In genomic region chr7:22855049-22855392, GRCh38 we compare ENCODE assay signal across 8 cellular contexts. TPM values are rescaled to one million over a fixed set of nuclear protein-coding genes. Genes with fewer than 3 reads are reported as not detected.
DNase-seq lines count a peak whose midpoint lies in the region; ATAC-seq and TF ChIP-seq lines count a peak whose summit lies in the region.

No MANE protein-coding gene starts in this region.

- peaks cover 15% of the 10 kb centered on the region for H3K36me3 Mint-ChIP-seq in neural crest cell (ENCODE audit: low read depth)

- peak overlapping the region; percentile 52 for H3K27ac ChIP-seq in caudate nucleus (ENCODE audit: low read depth, low read length)

- CTCF ChIA-PET in GM10248 (lab: Yijun Ruan, JAX), result interaction anchor here (0.8 to 3.6 kb wide), 6 partner anchors 9 to 200 kb away, joined by 3 to 18 read pairs (median 5); no protein-coding TSS in a partner anchor

- TF ChIP-seq CTCF in GM10248 (IDR thresholded peaks at IDR 0.05; ENCODE audit: control extremely low read depth, extremely low read depth, low read depth, missing control alignments), result no peak
- TF ChIP-seq CTCF in neural crest cell (conservative IDR thresholded peaks at IDR 0.05), result no peak

- peak overlapping the region; percentile 93 for H3K4me3 Mint-ChIP-seq in neural crest cell

- no peaks in the 10 kb centered on the region for H3K9me3 Mint-ChIP-seq in neural crest cell

- peaks cover 23% of the 10 kb centered on the region for H3K4me1 Mint-ChIP-seq in neural crest cell

- peaks cover 26% of the 10 kb centered on the region for H3K27me3 Mint-ChIP-seq in neural crest cell (ENCODE audit: low read depth)

- H3K27ac Mint-ChIP-seq in neural crest cell (ENCODE audit: unreplicated experiment), result no peak overlapping the region

- POLR2A ChIA-PET in GM10248 (lab: Yijun Ruan, JAX), result interaction anchor here (0.6 to 0.9 kb wide), 2 partner anchors 15 to 17 kb away, joined by 3 to 6 read pairs; no protein-coding TSS in a partner anchor

- DNase-seq in GM10248 (ENCODE audit: extremely low spot score), result peak; percentile 30
- DNase-seq in caudate nucleus (lab: John Stamatoyannopoulos, UW), result no peak
- no peak for DNase-seq in neural crest cell (ENCODE audit: low read depth, low spot score)
- DNase-seq in NCI-H2081 treated with DMSO at 0.1 percent for 48 hours (lab: John Stamatoyannopoulos, UW), result no peak
- DNase-seq in activated CD8-positive, alpha-beta memory T cell treated with anti-CD3 and anti-CD28 coated beads, Interleukin-2, amount 50 U/mL, for 4 hours, result no peak
- no peak for DNase-seq in anterior cingulate cortex (lab: John Stamatoyannopoulos, UW)
- DNase-seq in hepatic stellate cell (ENCODE audit: low spot score), result no peak

- ATAC-seq in HG03439 (IDR thresholded peaks at IDR 0.05; ENCODE audit: unreplicated experiment), result peak; percentile 3

RNA-seq across cellular contexts. Expression of gene TOMM7, which starts 32.4 kb away (rescaled TPM):
- total RNA-seq in neural crest cell, result 162 and 179 TPM in 2 replicates
